Comparison of ENCODE assay signal across 9 cellular contexts in the genomic region with DNA sequence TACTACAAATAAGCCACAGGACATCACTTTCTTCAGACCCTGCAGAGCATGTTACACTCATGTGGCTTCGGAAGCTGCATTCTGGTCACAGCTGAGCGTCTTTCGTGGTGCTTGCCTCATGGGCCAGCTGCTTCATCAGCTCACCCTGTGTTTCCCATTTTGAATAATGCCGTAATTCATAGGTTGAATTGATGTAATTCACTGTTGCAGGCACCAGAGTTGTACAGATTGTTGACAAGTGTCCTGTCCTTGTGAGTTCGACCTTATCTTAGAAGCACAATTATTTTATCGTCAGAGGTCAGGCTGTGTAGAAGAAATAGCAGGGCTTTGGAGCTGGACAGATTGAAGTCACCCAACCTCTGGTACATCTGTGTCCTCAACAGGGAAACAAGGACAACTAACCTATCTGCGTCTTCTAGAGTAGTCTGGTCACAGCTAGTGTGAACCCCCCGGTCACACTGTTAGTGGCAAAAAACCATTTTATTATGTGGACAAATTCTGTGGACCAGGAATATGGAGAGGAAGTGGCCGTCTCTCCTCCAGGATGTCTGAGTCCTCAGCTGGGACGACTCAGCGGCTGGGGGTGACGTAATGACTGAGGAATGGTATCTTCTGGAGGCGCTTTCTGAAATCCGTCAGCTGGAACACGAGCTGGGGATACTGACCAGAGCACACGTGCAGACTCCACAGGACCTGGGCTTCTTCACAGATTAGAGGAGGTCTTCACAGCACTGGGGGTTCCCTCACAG. TPM values are rescaled to one million over a fixed set of nuclear protein-coding genes. Genes with fewer than 3 reads are reported as not detected.
A peak's percentile ranks its signal among the peaks of the same experiment; 100 is the strongest.
DNase-seq lines count a peak whose midpoint lies in the region; ATAC-seq and TF ChIP-seq lines count a peak whose summit lies in the region.
"Had no signal": no experiment of that assay in that cellular context is flagged by ENCODE, and none has a peak within 500 bp of the region (broad histone marks: within the 10 kb centered on the region; RNA-seq: fewer than 3 reads in every experiment).

No MANE protein-coding gene starts in this region.

- intact Hi-C loops in transverse colon (cut with DNase I; ENCODE audit: low total_unique reads) = no loop called here

- H3K36me3 Mint-ChIP-seq in immature natural killer cell = no peaks in the 10 kb centered on the region
- H3K36me3 Mint-ChIP-seq: activated naive CD8-positive, alpha-beta T cell treated with anti-CD3 and anti-CD28 coated beads, Interleukin-2, amount 10 ng/mL, durations not matched to agents 7 days and 5 days had no signal

- no peak for TF ChIP-seq EP300 in transverse colon (IDR thresholded peaks at IDR 0.05; ENCODE audit: low read depth)

- DNase-seq in LHCN-M2 (ENCODE audit: low read depth) = peak; percentile 88
- DNase-seq in cardiac fibroblast (ENCODE audit: low read depth in 2 of 2) = peak; percentile 91 to 93
- peak; percentile 93 for DNase-seq in left kidney (ENCODE audit: low read depth, low spot score)
- DNase-seq in transverse colon = peak; percentile 61
- DNase-seq in NCI-H1417 treated with DMSO at 0.1 percent for 48 hours (lab: John Stamatoyannopoulos, UW) = no peak
- no peak for DNase-seq in immature natural killer cell
- DNase-seq in DMS 273 (lab: John Stamatoyannopoulos, UW; ENCODE audit: unreplicated experiment) = no peak
- DNase-seq: activated naive CD8-positive, alpha-beta T cell treated with anti-CD3 and anti-CD28 coated beads, Interleukin-2, amount 10 ng/mL, durations not matched to agents 7 days and 5 days had no signal

- TF ChIP-seq POLR2A in transverse colon (IDR thresholded peaks at IDR 0.05) = no peak

- no peaks in the 10 kb centered on the region for H3K27me3 ChIP-seq in transverse colon

- H3K4me3 ChIP-seq in cardiac fibroblast (replicated peaks in 1 of 2; ENCODE audit: low read depth in 2 of 2, low read length in 2 of 2) (no peak overlapping the region), transverse colon (no peak overlapping the region)

- 76 to 100% methylated on average over 1 to 16 of the region's 16 CpGs for WGBS in transverse colon (ENCODE audit: low coverage in 1 of 2), 2 donors

- in situ Hi-C loops in transverse colon (cut with MboI; ENCODE audit: low pct_ligation_motif_present in 1 of 4, low pct_unique_long_range_greater_than_20kb in 1 of 4, low sequenced_read_pairs in 3 of 4) = no loop called here

- H3K9me3 ChIP-seq in transverse colon = no peaks in the 10 kb centered on the region

- peaks cover 0 to 11% (median 3%) of the 10 kb centered on the region in 4 donors for H3K4me1 ChIP-seq in transverse colon

- H3K27me3 Mint-ChIP-seq in immature natural killer cell (ENCODE audit: low read depth in 3 of 3) = peaks cover 0 to 1% (median 0%) of the 10 kb centered on the region in 3 donors
- H3K27me3 Mint-ChIP-seq: activated naive CD8-positive, alpha-beta T cell treated with anti-CD3 and anti-CD28 coated beads, Interleukin-2, amount 10 ng/mL, durations not matched to agents 7 days and 5 days had no signal

- H3K9me3 Mint-ChIP-seq in immature natural killer cell = no peaks in the 10 kb centered on the region
- H3K9me3 Mint-ChIP-seq: activated naive CD8-positive, alpha-beta T cell treated with anti-CD3 and anti-CD28 coated beads, Interleukin-2, amount 10 ng/mL, durations not matched to agents 7 days and 5 days had no signal

- H3K4me3 Mint-ChIP-seq in immature natural killer cell = no peak overlapping the region
- H3K4me3 Mint-ChIP-seq: activated naive CD8-positive, alpha-beta T cell treated with anti-CD3 and anti-CD28 coated beads, Interleukin-2, amount 10 ng/mL, durations not matched to agents 7 days and 5 days had no signal

- no peaks in the 10 kb centered on the region for H3K36me3 ChIP-seq in transverse colon

- peak overlapping the region; percentile 58 to 75 (median 63) for H3K27ac ChIP-seq in transverse colon

- TF ChIP-seq CTCF in cardiac fibroblast (IDR thresholded peaks at IDR 0.05; ENCODE audit: low read depth, low read length) (no peak), transverse colon (IDR thresholded peaks at IDR 0.05) (no peak)

- ATAC-seq in GM21423 (IDR thresholded peaks at IDR 0.05; ENCODE audit: unreplicated experiment) = no peak

- peaks cover 8 to 23% of the 10 kb centered on the region in 2 donors for H3K4me1 Mint-ChIP-seq in immature natural killer cell

- H3K27ac Mint-ChIP-seq in immature natural killer cell = peak overlapping the region in 1 of 6 donors; percentile 60
- H3K27ac Mint-ChIP-seq: activated naive CD8-positive, alpha-beta T cell treated with anti-CD3 and anti-CD28 coated beads, Interleukin-2, amount 10 ng/mL, durations not matched to agents 7 days and 5 days had no signal

RNA-seq across cellular contexts. Expression of gene PKNOX1, which starts 17.8 kb away (rescaled TPM):
- total RNA-seq in LHCN-M2 (2014; rRNA removed) = 18.7 and 22.6 TPM in 2 replicates
- polyA plus RNA-seq in LHCN-M2 (2012) = 15.4 TPM
- 100 to 1,000 TPM in 1 of 4 donors, 10 to 100 TPM in 2, 1 to 10 TPM in 1; 9.4 to 140 (median 25.1) TPM for total RNA-seq in transverse colon
- polyA plus RNA-seq in immature natural killer cell = 10 to 100 TPM; 11.0 to 25.3 (median 14.8) TPM

Comparison
In these comparisons a context has a peak if more than half of its experiments do, and no peak if none do; other contexts are left out.
1. DNase-seq: peak in LHCN-M2 (single experiment), cardiac fibroblast (2 of 2), left kidney (single experiment) and transverse colon (single experiment); none in NCI-H1417 treated with DMSO at 0.1 percent for 48 hours (single experiment), immature natural killer cell (0 of 3) and DMS 273 (single experiment).